ENCODE assay signal across 16 cellular contexts in the genomic region with DNA sequence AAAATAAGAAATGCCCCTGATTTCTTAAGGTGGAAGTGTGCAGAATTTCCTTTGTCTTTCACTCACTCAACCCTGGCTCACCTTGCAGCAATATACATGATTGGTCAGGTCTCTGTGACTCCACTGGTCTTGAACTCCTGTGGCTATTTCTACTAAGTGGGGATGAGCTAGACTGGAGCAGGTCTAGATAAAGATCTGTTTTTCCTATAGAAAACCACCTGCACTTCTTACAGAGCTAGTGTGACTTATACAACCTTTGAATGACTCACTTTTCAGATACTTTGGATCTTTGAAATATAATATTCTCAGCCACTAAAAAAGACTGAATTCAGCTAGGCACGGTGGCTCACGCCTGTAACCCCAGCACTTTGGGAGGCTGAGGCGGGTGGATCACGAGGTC.
"Had no signal": no experiment of that assay in that cellular context is flagged by ENCODE, and none has a peak within 500 bp of the region (broad histone marks: within the 10 kb centered on the region; RNA-seq: fewer than 3 reads in every experiment).

No MANE protein-coding gene starts in this region.

- H3K36me3 ChIP-seq: esophagus muscularis mucosa, gastroesophageal sphincter, neural progenitor cell, ovary, right atrium auricular region, suprapubic skin, thyroid gland had no signal

- H3K4me1 ChIP-seq: neural progenitor cell, suprapubic skin had no signal

- H3K9me3 ChIP-seq: esophagus muscularis mucosa, gastroesophageal sphincter, ovary, right atrium auricular region, suprapubic skin, thyroid gland had no signal

- DNase-seq: effector memory CD4-positive, alpha-beta T cell; glutamatergic neuron; islet precursor cell; natural killer cell; nucleus accumbens; ovary; small intestine; stimulated activated CD4-positive, alpha-beta T cell treated with anti-CD3 and anti-CD28 coated beads, Interleukin-2, amount 100 ng/mL, for 48 hours; stimulated activated naive CD8-positive, alpha-beta T cell treated with anti-CD3 and anti-CD28 coated beads, Interleukin-15, Interleukin-2, amounts not matched to agents 100 U/mL and 50 U/mL, for 24 hours; thyroid gland had no signal

- ATAC-seq: gastroesophageal sphincter; left lobe of liver; natural killer cell; stimulated activated naive CD8-positive, alpha-beta T cell treated with anti-CD3 and anti-CD28 coated beads, Interleukin-15, Interleukin-2, amounts not matched to agents 100 U/mL and 50 U/mL, for 24 hours had no signal

- H3K27me3 ChIP-seq: esophagus muscularis mucosa, gastroesophageal sphincter, neural progenitor cell, ovary, right atrium auricular region, suprapubic skin, thyroid gland had no signal

- H2AFZ ChIP-seq: neural progenitor cell had no signal

- H3K9ac ChIP-seq: neural progenitor cell had no signal

- H3K27ac ChIP-seq: esophagus muscularis mucosa, gastroesophageal sphincter, neural progenitor cell, ovary, right atrium auricular region, suprapubic skin, thyroid gland had no signal

- H3K4me3 ChIP-seq: esophagus muscularis mucosa, gastroesophageal sphincter, neural progenitor cell, ovary, right atrium auricular region, suprapubic skin, thyroid gland had no signal

- H3K4me2 ChIP-seq: neural progenitor cell had no signal
